Comparison of ENCODE assay signal across 27 cellular contexts in genomic region chr7:130768854-130769253, GRCh38. TPM values are rescaled to one million over a fixed set of nuclear protein-coding genes. Genes with fewer than 3 reads are reported as not detected.
"Had no signal": no experiment of that assay in that cellular context is flagged by ENCODE, and none has a peak within 500 bp of the region (broad histone marks: within the 10 kb centered on the region; RNA-seq: fewer than 3 reads in every experiment).

No MANE protein-coding gene starts in this region.

- H3K27ac ChIP-seq: stomach, suprapubic skin, testis, thoracic aorta, thyroid gland, tibial artery, tibial nerve, transverse colon, upper lobe of left lung, upper lobe of right lung, uterus, vagina had no signal

- DNase-seq: stimulated activated CD4-positive, alpha-beta T cell treated with anti-CD3 and anti-CD28 coated beads, Interleukin-2, amount 100 ng/mL, for 48 hours; stimulated activated CD4-positive, alpha-beta T cell treated with anti-CD3 and anti-CD28 coated beads, Interleukin-4, amount 100 ng/mL, for 1 hour; stimulated activated CD4-positive, alpha-beta T cell treated with anti-CD3 and anti-CD28 coated beads, Interleukin-4, amount 100 ng/mL, for 24 hours; stimulated activated CD4-positive, alpha-beta T cell treated with anti-CD3 and anti-CD28 coated beads, Interleukin-4, amount 100 ng/mL, for 4 hours; stimulated activated CD8-positive, alpha-beta memory T cell treated with anti-CD3 and anti-CD28 coated beads, Interleukin-4, amount 100 ng/mL, for 48 hours; stimulated activated naive B cell treated with anti-CD40 and anti-IgM and Interleukin-4, amounts not matched to agents 10 μg/mL and 1 μg/mL and 100 μg/mL, for 72 hours; stimulated activated naive CD4-positive, alpha-beta T cell; stimulated activated naive CD4-positive, alpha-beta T cell treated with Interleukin-2 at 50 U/mL for 16 hours; stimulated activated naive CD8-positive, alpha-beta T cell treated with anti-CD3 and anti-CD28 coated beads, Interleukin-15, amount 100 ng/mL, for 72 hours; stimulated activated naive CD8-positive, alpha-beta T cell treated with anti-CD3 and anti-CD28 coated beads, Interleukin-15, Interleukin-2, amounts not matched to agents 100 U/mL and 50 U/mL, for 24 hours; stomach; substantia nigra; testis; thyroid gland; tibial artery; transverse colon; upper lobe of left lung; upper lobe of right lung; uterus had no signal

- H3K9me3 ChIP-seq: testis, thyroid gland, uterus had no signal

- FAIRE-seq: urothelium cell line had no signal

- H3K4me3 ChIP-seq: stomach, suprapubic skin, testis, thoracic aorta, thyroid gland, tibial artery, tibial nerve, transverse colon, upper lobe of left lung, upper lobe of right lung, uterus, vagina had no signal

- H3K36me3 ChIP-seq: stomach, suprapubic skin, thoracic aorta, thyroid gland, tibial nerve, transverse colon, upper lobe of left lung, upper lobe of right lung, uterus, vagina had no signal

- H3K27me3 ChIP-seq: stomach, suprapubic skin, testis, thyroid gland, tibial artery, tibial nerve, transverse colon, upper lobe of left lung, upper lobe of right lung, uterus, vagina had no signal

- ATAC-seq: stimulated activated effector memory CD8-positive, alpha-beta T cell treated with anti-CD3 and anti-CD28 coated beads, Interleukin-12 subunit alpha, Interleukin-12 subunit beta, amount 100 ng/mL, for 72 hours; stimulated activated memory B cell treated with anti-CD40 and anti-IgM and Interleukin-4, amounts not matched to agents 10 μg/mL and 1 μg/mL and 100 μg/mL, for 72 hours; stimulated activated naive B cell treated with anti-CD40 and anti-IgM and Interleukin-4, amounts not matched to agents 10 μg/mL and 1 μg/mL and 100 μg/mL, for 72 hours; stimulated activated naive CD8-positive, alpha-beta T cell treated with anti-CD3 and anti-CD28 coated beads, Interleukin-15, amount 100 ng/mL, for 72 hours; stimulated activated naive CD8-positive, alpha-beta T cell treated with anti-CD3 and anti-CD28 coated beads, Interleukin-15, Interleukin-2, amounts not matched to agents 100 U/mL and 50 U/mL, for 24 hours; upper lobe of right lung had no signal

- H3K4me1 ChIP-seq: stomach, suprapubic skin, testis, thyroid gland, tibial artery, tibial nerve, transverse colon, upper lobe of left lung, upper lobe of right lung, uterus, vagina had no signal

RNA-seq across cellular contexts. Expression of gene KLF14, which starts 34.8 kb away (rescaled TPM):
- total RNA-seq: temporal lobe, thoracic aorta, thyroid gland, upper lobe of right lung, vagina had no signal
- polyA plus RNA-seq: stomach had no signal
